In the genomic region with DNA sequence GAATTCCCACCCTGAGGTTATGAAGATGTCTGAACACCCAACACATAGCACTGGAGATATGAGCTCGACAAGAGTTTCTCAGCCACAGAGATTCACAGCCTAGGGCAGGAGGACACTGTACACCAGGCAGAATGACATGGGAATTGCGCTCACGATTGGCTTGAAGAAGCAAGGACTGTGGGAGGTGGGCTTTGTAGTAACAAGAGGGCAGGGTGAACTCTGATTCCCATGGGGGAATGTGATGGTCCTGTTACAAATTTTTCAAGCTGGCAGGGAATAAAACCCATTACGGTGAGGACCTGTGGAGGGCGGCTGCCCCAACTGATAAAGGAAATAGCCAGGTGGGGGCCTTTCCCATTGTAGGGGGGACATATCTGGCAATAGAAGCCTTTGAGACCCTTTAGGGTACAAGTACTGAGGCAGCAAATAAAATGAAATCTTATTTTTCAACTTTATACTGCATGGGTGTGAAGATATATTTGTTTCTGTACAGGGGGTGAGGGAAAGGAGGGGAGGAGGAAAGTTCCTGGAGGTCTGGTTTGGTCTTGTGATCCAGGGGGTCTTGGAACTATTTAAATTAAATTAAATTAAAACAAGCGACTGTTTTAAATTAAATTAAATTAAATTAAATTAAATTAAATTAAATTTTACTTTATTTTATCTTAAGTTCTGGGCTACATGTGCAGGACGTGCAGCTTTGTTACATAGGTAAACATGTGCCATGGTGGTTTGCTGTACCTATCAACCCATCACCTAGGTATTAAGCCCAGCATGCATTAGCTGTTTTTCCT, we compare ENCODE assay signal across 34 cellular contexts. TPM values are rescaled to one million over a fixed set of nuclear protein-coding genes. Genes with fewer than 3 reads are reported as not detected.
"Had no signal": no experiment of that assay in that cellular context is flagged by ENCODE, and none has a peak within 500 bp of the region (broad histone marks: within the 10 kb centered on the region; RNA-seq: fewer than 3 reads in every experiment).

No MANE protein-coding gene starts in this region.

- H3K4me3 Mint-ChIP-seq: activated B cell treated with CpG ODN at 0.5 μM for 24 hours; activated CD4-positive, alpha-beta memory T cell treated with anti-CD3 and anti-CD28 coated beads for 36 hours; activated CD4-positive, alpha-beta T cell treated with anti-CD3 and anti-CD28 coated beads, Interleukin-2, amount 10 ng/mL, durations not matched to agents 24 days and 14 days; activated CD8-positive, alpha-beta memory T cell treated with anti-CD3 and anti-CD28 coated beads, Interleukin-2, amount 10 ng/mL, durations not matched to agents 7 days and 5 days; activated CD8-positive, alpha-beta T cell treated with anti-CD3 and anti-CD28 coated beads, Interleukin-2, amount 10 ng/mL, durations not matched to agents 7 days and 5 days; activated naive CD4-positive, alpha-beta T cell treated with anti-CD3 and anti-CD28 coated beads for 36 hours; activated naive CD4-positive, alpha-beta T cell treated with anti-CD3 and anti-CD28 coated beads, Interleukin-2, amount 50 U/mL, for 24 hours; activated naive CD8-positive, alpha-beta T cell treated with anti-CD3 and anti-CD28 coated beads for 36 hours; activated naive CD8-positive, alpha-beta T cell treated with anti-CD3 and anti-CD28 coated beads, Interleukin-2, amount 50 U/mL, for 24 hours; activated T-helper 1 cell treated with anti-CD3 and anti-CD28 coated beads, Interleukin-12 subunit alpha, Interleukin-12 subunit beta, Interleukin-2, Interleukin-4 antibody, amounts not matched to agents 30 ng/mL and 10 ng/mL and 1 ng/mL, durations not matched to agents 14 hours and 24 hours and 36 hours; effector memory CD8-positive, alpha-beta T cell had no signal

- H3K36me3 Mint-ChIP-seq: activated CD4-positive, alpha-beta memory T cell treated with anti-CD3 and anti-CD28 coated beads for 36 hours; activated CD8-positive, alpha-beta memory T cell treated with anti-CD3 and anti-CD28 coated beads, Interleukin-2, amount 10 ng/mL, durations not matched to agents 7 days and 5 days; activated naive CD8-positive, alpha-beta T cell treated with anti-CD3 and anti-CD28 coated beads for 36 hours had no signal

- H3K9me3 Mint-ChIP-seq: activated B cell treated with CpG ODN at 0.5 μM for 24 hours; activated naive CD4-positive, alpha-beta T cell treated with anti-CD3 and anti-CD28 coated beads, Interleukin-2, amount 50 U/mL, for 24 hours; activated naive CD8-positive, alpha-beta T cell treated with anti-CD3 and anti-CD28 coated beads for 36 hours; effector memory CD8-positive, alpha-beta T cell had no signal

- DNase-seq: activated B cell treated with CpG ODN at 0.5 μM for 24 hours; activated CD4-positive, alpha-beta memory T cell treated with anti-CD3 and anti-CD28 coated beads for 36 hours; activated CD4-positive, alpha-beta T cell treated with anti-CD3 and anti-CD28 coated beads, Interleukin-2, amount 10 ng/mL, durations not matched to agents 24 days and 14 days; activated CD8-positive, alpha-beta memory T cell treated with anti-CD3 and anti-CD28 coated beads, Interleukin-2, amount 10 ng/mL, durations not matched to agents 7 days and 5 days; activated CD8-positive, alpha-beta memory T cell treated with anti-CD3 and anti-CD28 coated beads, Interleukin-2, amount 50 U/mL, for 4 hours; activated CD8-positive, alpha-beta T cell treated with anti-CD3 and anti-CD28 coated beads, Interleukin-2, amount 10 ng/mL, durations not matched to agents 7 days and 5 days; activated effector memory CD4-positive, alpha-beta T cell treated with anti-CD3 and anti-CD28 coated beads, Interleukin-2, amount 50 U/mL, for 16 hours; activated naive CD4-positive, alpha-beta T cell treated with anti-CD3 and anti-CD28 coated beads for 36 hours; activated naive CD8-positive, alpha-beta T cell treated with anti-CD3 and anti-CD28 coated beads for 36 hours; activated naive CD8-positive, alpha-beta T cell treated with anti-CD3 and anti-CD28 coated beads, Interleukin-2, amount 50 U/mL, for 24 hours; activated T-cell treated with anti-CD3 and anti-CD28 coated beads, Interleukin-2, amount 50 U/mL, for 1 hour; activated T-cell treated with anti-CD3 and anti-CD28 coated beads, Interleukin-2, amount 50 U/mL, for 48 hours; amygdala; aorta; body of pancreas; caudate nucleus; cortex of kidney; dermis blood vessel endothelial cell; effector CD4-positive, alpha-beta T cell; effector memory CD8-positive, alpha-beta T cell; erythroblast; gastrocnemius medialis; glutamatergic neuron; T-helper 2 cell had no signal

- H3K4me1 ChIP-seq: adrenal gland, body of pancreas, esophagus muscularis mucosa, foreskin keratinocyte, gastrocnemius medialis had no signal

- H3K27me3 ChIP-seq: adrenal gland, body of pancreas had no signal

- H3K27ac Mint-ChIP-seq: activated B cell treated with CpG ODN at 0.5 μM for 24 hours; activated CD4-positive, alpha-beta memory T cell treated with anti-CD3 and anti-CD28 coated beads for 36 hours; activated CD4-positive, alpha-beta T cell treated with anti-CD3 and anti-CD28 coated beads, Interleukin-2, amount 10 ng/mL, durations not matched to agents 24 days and 14 days; activated CD8-positive, alpha-beta memory T cell treated with anti-CD3 and anti-CD28 coated beads, Interleukin-2, amount 10 ng/mL, durations not matched to agents 7 days and 5 days; activated CD8-positive, alpha-beta T cell treated with anti-CD3 and anti-CD28 coated beads, Interleukin-2, amount 10 ng/mL, durations not matched to agents 7 days and 5 days; activated naive CD4-positive, alpha-beta T cell treated with anti-CD3 and anti-CD28 coated beads for 36 hours; activated naive CD4-positive, alpha-beta T cell treated with anti-CD3 and anti-CD28 coated beads, Interleukin-2, amount 50 U/mL, for 24 hours; activated naive CD8-positive, alpha-beta T cell treated with anti-CD3 and anti-CD28 coated beads for 36 hours; activated naive CD8-positive, alpha-beta T cell treated with anti-CD3 and anti-CD28 coated beads, Interleukin-2, amount 50 U/mL, for 24 hours; activated T-helper 1 cell treated with anti-CD3 and anti-CD28 coated beads, Interleukin-12 subunit alpha, Interleukin-12 subunit beta, Interleukin-2, Interleukin-4 antibody, amounts not matched to agents 30 ng/mL and 10 ng/mL and 1 ng/mL, durations not matched to agents 14 hours and 24 hours and 36 hours; activated T-helper 2 cell treated with anti-CD3 and anti-CD28 coated beads, Interferon-gamma antibody, Interleukin-2, Interleukin-4, amounts not matched to agents 10 μg/mL and 5 μg/mL and 100 μg/mL, durations not matched to agents 14 hours and 24 hours and 36 hours; effector memory CD8-positive, alpha-beta T cell had no signal

- H3K36me3 ChIP-seq: adrenal gland, esophagus muscularis mucosa, gastrocnemius medialis had no signal

- H3K9me3 ChIP-seq: adrenal gland, body of pancreas, esophagus muscularis mucosa, gastrocnemius medialis had no signal

- ATAC-seq: activated CD4-positive, CD25-positive, alpha-beta regulatory T cell treated with anti-CD3 and anti-CD28 coated beads, Interleukin-2, amount 50 U/mL, for 24 hours; activated CD8-positive, alpha-beta memory T cell treated with anti-CD3 and anti-CD28 coated beads, Interleukin-2, amount 10 ng/mL, durations not matched to agents 7 days and 5 days; activated CD8-positive, alpha-beta T cell treated with anti-CD3 and anti-CD28 coated beads, Interleukin-2, amount 10 ng/mL, durations not matched to agents 7 days and 5 days; activated naive CD8-positive, alpha-beta T cell treated with anti-CD3 and anti-CD28 coated beads, Interleukin-2, amount 50 U/mL, for 24 hours; body of pancreas; effector memory CD8-positive, alpha-beta T cell; foreskin keratinocyte; gastrocnemius medialis had no signal

- H3K27ac ChIP-seq: body of pancreas, esophagus muscularis mucosa, foreskin keratinocyte, gastrocnemius medialis had no signal

- H3K4me3 ChIP-seq: adrenal gland, body of pancreas, esophagus muscularis mucosa, gastrocnemius medialis had no signal

- H3K4me1 Mint-ChIP-seq: activated B cell treated with CpG ODN at 0.5 μM for 24 hours; activated CD4-positive, alpha-beta T cell treated with anti-CD3 and anti-CD28 coated beads, Interleukin-2, amount 10 ng/mL, durations not matched to agents 24 days and 14 days; activated CD8-positive, alpha-beta memory T cell treated with anti-CD3 and anti-CD28 coated beads, Interleukin-2, amount 10 ng/mL, durations not matched to agents 7 days and 5 days; activated naive CD4-positive, alpha-beta T cell treated with anti-CD3 and anti-CD28 coated beads, Interleukin-2, amount 50 U/mL, for 24 hours; activated naive CD8-positive, alpha-beta T cell treated with anti-CD3 and anti-CD28 coated beads for 36 hours; activated naive CD8-positive, alpha-beta T cell treated with anti-CD3 and anti-CD28 coated beads, Interleukin-2, amount 50 U/mL, for 24 hours had no signal

RNA-seq across cellular contexts. Expression of gene KLK3, which starts 7.0 kb away (rescaled TPM):
- total RNA-seq: activated B cell treated with CpG ODN at 0.5 μM for 24 hours; activated CD4-positive, alpha-beta memory T cell treated with anti-CD3 and anti-CD28 coated beads for 36 hours; activated CD4-positive, alpha-beta T cell treated with anti-CD3 and anti-CD28 coated beads, Interleukin-2, amount 10 ng/mL, durations not matched to agents 24 days and 14 days; activated CD8-positive, alpha-beta memory T cell treated with anti-CD3 and anti-CD28 coated beads for 36 hours; activated CD8-positive, alpha-beta memory T cell treated with anti-CD3 and anti-CD28 coated beads, Interleukin-2, amount 10 ng/mL, durations not matched to agents 7 days and 5 days; activated CD8-positive, alpha-beta T cell treated with anti-CD3 and anti-CD28 coated beads, Interleukin-2, amount 10 ng/mL, durations not matched to agents 7 days and 5 days; activated naive CD4-positive, alpha-beta T cell treated with anti-CD3 and anti-CD28 coated beads for 36 hours; activated naive CD8-positive, alpha-beta T cell treated with anti-CD3 and anti-CD28 coated beads for 36 hours; activated T-helper 1 cell treated with anti-CD3 and anti-CD28 coated beads, Interleukin-12 subunit alpha, Interleukin-12 subunit beta, Interleukin-2, Interleukin-4 antibody, amounts not matched to agents 30 ng/mL and 10 ng/mL and 1 ng/mL, durations not matched to agents 14 hours and 24 hours and 36 hours; activated T-helper 2 cell treated with anti-CD3 and anti-CD28 coated beads, Interferon-gamma antibody, Interleukin-2, Interleukin-4, amounts not matched to agents 10 μg/mL and 5 μg/mL and 100 μg/mL, durations not matched to agents 14 hours and 24 hours and 36 hours; aorta; body of pancreas; chondrocyte; dermis blood vessel endothelial cell; esophagus muscularis mucosa; foreskin keratinocyte; gastrocnemius medialis; T-helper 1 cell treated with Interleukin-12 subunit alpha and Interleukin-12 subunit beta and Interleukin-4 antibody, amounts not matched to agents 30 ng/mL and 1 ng/mL, for 36 hours had no signal
- polyA plus RNA-seq: foreskin keratinocyte had no signal

RNA-seq across cellular contexts. Expression of gene KLK2, which starts 11.5 kb away (rescaled TPM):
- total RNA-seq: activated CD4-positive, alpha-beta memory T cell treated with anti-CD3 and anti-CD28 coated beads for 36 hours; activated CD8-positive, alpha-beta memory T cell treated with anti-CD3 and anti-CD28 coated beads for 36 hours; activated CD8-positive, alpha-beta T cell treated with anti-CD3 and anti-CD28 coated beads, Interleukin-2, amount 10 ng/mL, durations not matched to agents 7 days and 5 days; activated naive CD4-positive, alpha-beta T cell treated with anti-CD3 and anti-CD28 coated beads for 36 hours; activated T-helper 1 cell treated with anti-CD3 and anti-CD28 coated beads, Interleukin-12 subunit alpha, Interleukin-12 subunit beta, Interleukin-2, Interleukin-4 antibody, amounts not matched to agents 30 ng/mL and 10 ng/mL and 1 ng/mL, durations not matched to agents 14 hours and 24 hours and 36 hours; activated T-helper 2 cell treated with anti-CD3 and anti-CD28 coated beads, Interferon-gamma antibody, Interleukin-2, Interleukin-4, amounts not matched to agents 10 μg/mL and 5 μg/mL and 100 μg/mL, durations not matched to agents 14 hours and 24 hours and 36 hours; aorta; body of pancreas; chondrocyte; dermis blood vessel endothelial cell; esophagus muscularis mucosa; foreskin keratinocyte; gastrocnemius medialis; T-helper 1 cell treated with Interleukin-12 subunit alpha and Interleukin-12 subunit beta and Interleukin-4 antibody, amounts not matched to agents 30 ng/mL and 1 ng/mL, for 36 hours had no signal
- polyA plus RNA-seq: aorta, foreskin keratinocyte had no signal

RNA-seq across cellular contexts. Expression of gene KLK15, which starts 28.3 kb away (rescaled TPM):
- total RNA-seq: activated B cell treated with CpG ODN at 0.5 μM for 24 hours; activated CD4-positive, alpha-beta memory T cell treated with anti-CD3 and anti-CD28 coated beads for 36 hours; activated CD4-positive, alpha-beta T cell treated with anti-CD3 and anti-CD28 coated beads, Interleukin-2, amount 10 ng/mL, durations not matched to agents 24 days and 14 days; activated CD8-positive, alpha-beta memory T cell treated with anti-CD3 and anti-CD28 coated beads for 36 hours; activated CD8-positive, alpha-beta memory T cell treated with anti-CD3 and anti-CD28 coated beads, Interleukin-2, amount 10 ng/mL, durations not matched to agents 7 days and 5 days; activated CD8-positive, alpha-beta T cell treated with anti-CD3 and anti-CD28 coated beads, Interleukin-2, amount 10 ng/mL, durations not matched to agents 7 days and 5 days; activated naive CD4-positive, alpha-beta T cell treated with anti-CD3 and anti-CD28 coated beads for 36 hours; activated naive CD8-positive, alpha-beta T cell treated with anti-CD3 and anti-CD28 coated beads for 36 hours; activated T-helper 1 cell treated with anti-CD3 and anti-CD28 coated beads, Interleukin-12 subunit alpha, Interleukin-12 subunit beta, Interleukin-2, Interleukin-4 antibody, amounts not matched to agents 30 ng/mL and 10 ng/mL and 1 ng/mL, durations not matched to agents 14 hours and 24 hours and 36 hours; activated T-helper 2 cell treated with anti-CD3 and anti-CD28 coated beads, Interferon-gamma antibody, Interleukin-2, Interleukin-4, amounts not matched to agents 10 μg/mL and 5 μg/mL and 100 μg/mL, durations not matched to agents 14 hours and 24 hours and 36 hours; aorta; body of pancreas; chondrocyte; dermis blood vessel endothelial cell; esophagus muscularis mucosa; foreskin keratinocyte; gastrocnemius medialis; T-helper 1 cell treated with Interleukin-12 subunit alpha and Interleukin-12 subunit beta and Interleukin-4 antibody, amounts not matched to agents 30 ng/mL and 1 ng/mL, for 36 hours had no signal
- polyA plus RNA-seq: aorta, foreskin keratinocyte had no signal

RNA-seq across cellular contexts. Expression of gene KLK1, which starts 38.1 kb away (rescaled TPM):
- total RNA-seq: chondrocyte, dermis blood vessel endothelial cell, esophagus muscularis mucosa had no signal

RNA-seq across cellular contexts. Expression of gene KLK4, which starts 49.5 kb away (rescaled TPM):
- total RNA-seq: activated CD4-positive, alpha-beta memory T cell treated with anti-CD3 and anti-CD28 coated beads for 36 hours; activated CD4-positive, alpha-beta T cell treated with anti-CD3 and anti-CD28 coated beads, Interleukin-2, amount 10 ng/mL, durations not matched to agents 24 days and 14 days; activated CD8-positive, alpha-beta memory T cell treated with anti-CD3 and anti-CD28 coated beads for 36 hours; activated CD8-positive, alpha-beta memory T cell treated with anti-CD3 and anti-CD28 coated beads, Interleukin-2, amount 10 ng/mL, durations not matched to agents 7 days and 5 days; activated CD8-positive, alpha-beta T cell treated with anti-CD3 and anti-CD28 coated beads, Interleukin-2, amount 10 ng/mL, durations not matched to agents 7 days and 5 days; activated naive CD4-positive, alpha-beta T cell treated with anti-CD3 and anti-CD28 coated beads for 36 hours; activated naive CD8-positive, alpha-beta T cell treated with anti-CD3 and anti-CD28 coated beads for 36 hours; activated T-helper 1 cell treated with anti-CD3 and anti-CD28 coated beads, Interleukin-12 subunit alpha, Interleukin-12 subunit beta, Interleukin-2, Interleukin-4 antibody, amounts not matched to agents 30 ng/mL and 10 ng/mL and 1 ng/mL, durations not matched to agents 14 hours and 24 hours and 36 hours; activated T-helper 2 cell treated with anti-CD3 and anti-CD28 coated beads, Interferon-gamma antibody, Interleukin-2, Interleukin-4, amounts not matched to agents 10 μg/mL and 5 μg/mL and 100 μg/mL, durations not matched to agents 14 hours and 24 hours and 36 hours; aorta; body of pancreas; chondrocyte; dermis blood vessel endothelial cell; esophagus muscularis mucosa; foreskin keratinocyte; gastrocnemius medialis; T-helper 1 cell treated with Interleukin-12 subunit alpha and Interleukin-12 subunit beta and Interleukin-4 antibody, amounts not matched to agents 30 ng/mL and 1 ng/mL, for 36 hours had no signal
- polyA plus RNA-seq: aorta, foreskin keratinocyte had no signal
